ENCODE assay signal across 8 cellular contexts in the genomic region with DNA sequence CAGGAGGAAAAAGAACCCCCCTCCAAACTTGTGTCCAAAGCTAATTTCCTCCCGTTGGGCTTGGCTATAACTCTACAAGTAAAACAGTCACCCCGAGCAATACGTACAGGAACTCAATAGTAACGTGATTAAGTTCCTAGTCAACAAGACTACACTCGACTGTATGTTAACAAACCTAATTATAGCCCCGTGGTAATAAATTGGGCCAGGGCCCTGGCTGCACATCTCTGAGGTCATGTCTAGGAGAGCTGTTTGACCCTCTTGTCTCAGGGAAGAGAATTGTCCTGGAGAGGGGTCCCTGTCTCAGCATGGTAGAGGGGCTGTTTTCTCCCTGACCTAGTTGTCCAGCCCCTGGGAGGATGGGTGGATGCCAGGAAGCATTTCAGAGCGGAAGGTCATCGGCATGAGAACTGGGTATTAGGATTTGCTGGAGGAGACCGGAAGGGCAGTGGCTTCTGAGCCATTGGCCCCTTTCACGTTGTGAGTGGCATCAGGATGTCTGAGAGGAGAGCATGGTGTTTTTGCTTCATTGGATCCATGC.
DNase-seq lines count a peak whose midpoint lies in the region; ATAC-seq and TF ChIP-seq lines count a peak whose summit lies in the region.
"Had no signal": no experiment of that assay in that cellular context is flagged by ENCODE, and none has a peak within 500 bp of the region (broad histone marks: within the 10 kb centered on the region; RNA-seq: fewer than 3 reads in every experiment).

No MANE protein-coding gene starts in this region.

- no peaks in the 10 kb centered on the region for H3K79me2 ChIP-seq in OCI-LY3 (ENCODE audit: low read length)

- H3K36me3 ChIP-seq in OCI-LY3 (replicated peaks; ENCODE audit: low read depth, low read length) (no peaks in the 10 kb centered on the region), endocrine pancreas (ENCODE audit: control insufficient read depth, insufficient read depth, low read length) (no peaks in the 10 kb centered on the region), mesodermal cell (ENCODE audit: control insufficient read depth, insufficient read depth, low read length) (no peaks in the 10 kb centered on the region), transverse colon (no peaks in the 10 kb centered on the region)

- H3K4me3 ChIP-seq in OCI-LY3 (ENCODE audit: low read length) (peak overlapping the region; percentile 76; the same call in 1 of the 2 replicates), endocrine pancreas (ENCODE audit: control insufficient read depth, insufficient read depth, low read length) (peak overlapping the region; percentile 85), mesodermal cell (ENCODE audit: extremely low read depth, insufficient read depth, low read length, poor library complexity, severe bottlenecking) (no peak overlapping the region), transverse colon (peak overlapping the region in 1 of 4 donors; percentile 60)

- H3K27me3 ChIP-seq in OCI-LY3 (ENCODE audit: low read depth, low read length) (peaks cover 23% of the 10 kb centered on the region), endocrine pancreas (ENCODE audit: control insufficient read depth, insufficient read depth, low read length) (no peaks in the 10 kb centered on the region), transverse colon (no peaks in the 10 kb centered on the region)

- H4K20me1 ChIP-seq in OCI-LY3 (ENCODE audit: insufficient read depth, low read length), result no peaks in the 10 kb centered on the region

- in situ Hi-C loops in transverse colon (cut with MboI; ENCODE audit: low pct_ligation_motif_present in 1 of 4, low pct_unique_long_range_greater_than_20kb in 1 of 4, low sequenced_read_pairs in 3 of 4), result no loop called here

- H2AFZ ChIP-seq in OCI-LY3 (ENCODE audit: low read depth, low read length), result no peak overlapping the region

- H3K9ac ChIP-seq in OCI-LY3 (ENCODE audit: low read length), result no peak overlapping the region
- peak overlapping the region; percentile 52 for H3K9ac ChIP-seq in endocrine pancreas (ENCODE audit: control insufficient read depth, insufficient read depth, low read length)

- H3K4me2 ChIP-seq in OCI-LY3 (ENCODE audit: low read length), result peak overlapping the region; percentile 70

- TF ChIP-seq POLR2A in transverse colon (IDR thresholded peaks at IDR 0.05), result no peak

- TF ChIP-seq CTCF in OCI-LY3 (IDR thresholded peaks at IDR 0.05; ENCODE audit: low read depth, low read length) (no peak), transverse colon (IDR thresholded peaks at IDR 0.05) (no peak)

- no peaks in the 10 kb centered on the region for H3K4me1 ChIP-seq in OCI-LY3 (ENCODE audit: low read length)
- H3K4me1 ChIP-seq in endocrine pancreas (ENCODE audit: control insufficient read depth, insufficient read depth, low read length), result peaks cover 12% of the 10 kb centered on the region
- peaks cover 40% of the 10 kb centered on the region for H3K4me1 ChIP-seq in mesodermal cell (ENCODE audit: control insufficient read depth, insufficient read depth, low read length, poor library complexity, severe bottlenecking)
- peaks cover 4 to 20% (median 16%) of the 10 kb centered on the region in 4 donors for H3K4me1 ChIP-seq in transverse colon

- ATAC-seq in GM19351 (IDR thresholded peaks at IDR 0.05; ENCODE audit: unreplicated experiment) (no peak), HG02623 (IDR thresholded peaks at IDR 0.05; ENCODE audit: unreplicated experiment) (no peak)

- WGBS in mesodermal cell (ENCODE audit: insufficient coverage in 2 of 2), 2 experiments, result 71 to 86% methylated on average over 7 of the region's 10 CpGs
- WGBS in transverse colon (ENCODE audit: low coverage in 1 of 2), 2 donors, result 61 to 63% methylated on average over 1 to 10 of the region's 10 CpGs

- intact Hi-C loops in transverse colon (cut with DNase I; ENCODE audit: low total_unique reads), result no loop called here

- no peaks in the 10 kb centered on the region for H3K9me3 ChIP-seq in OCI-LY3 (ENCODE audit: insufficient read depth, low read length)
- H3K9me3 ChIP-seq in endocrine pancreas (ENCODE audit: control insufficient read depth, low read length), result no peaks in the 10 kb centered on the region
- H3K9me3 ChIP-seq in mesodermal cell (ENCODE audit: control insufficient read depth, low read length), result no peaks in the 10 kb centered on the region
- no peaks in the 10 kb centered on the region for H3K9me3 ChIP-seq in transverse colon

- no peak for DNase-seq in transverse colon
- no peak for DNase-seq in activated T-cell treated with anti-CD3 and anti-CD28 coated beads, Interleukin-2, amount 50 U/mL, for 1 hour
- DNase-seq: activated naive CD4-positive, alpha-beta T cell treated with anti-CD3 and anti-CD28 coated beads, Interleukin-2, amount 50 U/mL, for 16 hours had no signal

- no peak for TF ChIP-seq EP300 in transverse colon (IDR thresholded peaks at IDR 0.05; ENCODE audit: low read depth)

- H3K27ac ChIP-seq in OCI-LY3 (ENCODE audit: low read length), result no peak overlapping the region
- peak overlapping the region; percentile 96 for H3K27ac ChIP-seq in mesodermal cell (ENCODE audit: low read depth, low read length, severe bottlenecking)
- H3K27ac ChIP-seq in transverse colon, result peak overlapping the region; percentile 81 to 86 (median 84)
